ENCODE assay signal across 28 cellular contexts in the genomic region with DNA sequence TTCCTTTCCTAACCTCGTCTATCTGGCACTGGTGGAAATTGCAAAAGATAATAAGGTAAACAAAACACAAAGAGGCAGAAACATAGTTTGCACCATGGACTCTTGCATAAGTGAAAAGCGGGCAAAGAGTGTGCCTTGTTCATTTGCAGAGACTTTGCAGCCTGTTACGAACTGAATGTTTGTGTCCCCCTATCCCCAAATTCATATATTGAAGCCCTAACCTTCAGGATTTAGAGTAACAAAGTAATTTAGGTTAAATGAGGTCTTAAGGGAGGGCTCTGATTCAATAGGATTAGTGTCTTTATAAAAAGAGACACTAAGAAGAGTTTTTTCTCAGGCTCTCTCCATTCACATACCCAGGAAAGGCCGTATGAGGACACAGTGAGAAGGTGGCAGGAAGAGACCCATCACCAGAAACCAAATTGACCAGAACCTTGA.
"Had no signal": no experiment of that assay in that cellular context is flagged by ENCODE, and none has a peak within 500 bp of the region (broad histone marks: within the 10 kb centered on the region; RNA-seq: fewer than 3 reads in every experiment).

No MANE protein-coding gene starts in this region.

- H3K27ac ChIP-seq: ovary, prostate gland, sigmoid colon, spleen, suprapubic skin, thoracic aorta, tibial artery, upper lobe of right lung had no signal

- H3K9me3 ChIP-seq: left lung, ovary, prostate gland, sigmoid colon, suprapubic skin, thoracic aorta, tibial artery, upper lobe of right lung had no signal

- ATAC-seq: left cardiac atrium; left lung; natural killer cell; right cardiac atrium; stimulated activated effector memory CD8-positive, alpha-beta T cell treated with anti-CD3 and anti-CD28 coated beads, Interleukin-12 subunit alpha, Interleukin-12 subunit beta, amount 100 ng/mL, for 72 hours; upper lobe of right lung had no signal

- H3K36me3 Mint-ChIP-seq: mesothelial cell of epicardium; naive B cell; natural killer cell; stimulated activated effector memory CD8-positive, alpha-beta T cell treated with anti-CD3 and anti-CD28 coated beads, Interleukin-12 subunit alpha, Interleukin-12 subunit beta, amount 100 ng/mL, for 72 hours had no signal

- H3K27ac Mint-ChIP-seq: mesothelial cell of epicardium; naive B cell; natural killer cell; nephron progenitor cell; stimulated activated effector memory CD8-positive, alpha-beta T cell treated with anti-CD3 and anti-CD28 coated beads, Interleukin-12 subunit alpha, Interleukin-12 subunit beta, amount 100 ng/mL, for 72 hours; stimulated activated naive CD8-positive, alpha-beta T cell treated with anti-CD3 and anti-CD28 coated beads, Interleukin-15, Interleukin-2, amounts not matched to agents 100 ng/mL and 50 ng/mL, for 24 hours had no signal

- FAIRE-seq: keratinocyte, small intestine, urothelium cell line had no signal

- H3K4me1 ChIP-seq: left lung, prostate gland, sigmoid colon, spleen, suprapubic skin, tibial artery, upper lobe of right lung had no signal

- H3K27me3 ChIP-seq: left lung, ovary, sigmoid colon, suprapubic skin, tibial artery had no signal

- H3K9me3 Mint-ChIP-seq: natural killer cell; stimulated activated effector memory CD8-positive, alpha-beta T cell treated with anti-CD3 and anti-CD28 coated beads, Interleukin-12 subunit alpha, Interleukin-12 subunit beta, amount 100 ng/mL, for 72 hours; stimulated activated naive CD8-positive, alpha-beta T cell treated with anti-CD3 and anti-CD28 coated beads, Interleukin-15, Interleukin-2, amounts not matched to agents 100 ng/mL and 50 ng/mL, for 24 hours had no signal

- DNase-seq: hippocampal formation; kidney glomerular epithelial cell; left cardiac atrium; left lung; mesendoderm; naive B cell; natural killer cell; nephron progenitor cell; ovary; retina; right cardiac atrium; sigmoid colon; small intestine; spleen; stimulated activated CD4-positive, alpha-beta T cell treated with anti-CD3 and anti-CD28 coated beads, Interleukin-4, amount 100 ng/mL, for 24 hours; stimulated activated naive CD4-positive, alpha-beta T cell; tibial artery; trophoblast cell; upper lobe of right lung had no signal

- H3K4me1 Mint-ChIP-seq: mesothelial cell of epicardium; naive B cell; stimulated activated effector memory CD8-positive, alpha-beta T cell treated with anti-CD3 and anti-CD28 coated beads, Interleukin-12 subunit alpha, Interleukin-12 subunit beta, amount 100 ng/mL, for 72 hours had no signal

- H3K36me3 ChIP-seq: left lung, ovary, prostate gland, sigmoid colon, spleen, suprapubic skin, thoracic aorta, tibial artery, upper lobe of right lung had no signal

- H3K4me3 ChIP-seq: left lung, lung, ovary, prostate gland, sigmoid colon, spleen, suprapubic skin, thoracic aorta, tibial artery, upper lobe of right lung had no signal

- H3K4me3 Mint-ChIP-seq: mesothelial cell of epicardium; naive B cell; natural killer cell; nephron progenitor cell; stimulated activated effector memory CD8-positive, alpha-beta T cell treated with anti-CD3 and anti-CD28 coated beads, Interleukin-12 subunit alpha, Interleukin-12 subunit beta, amount 100 ng/mL, for 72 hours; stimulated activated naive CD8-positive, alpha-beta T cell treated with anti-CD3 and anti-CD28 coated beads, Interleukin-15, Interleukin-2, amounts not matched to agents 100 ng/mL and 50 ng/mL, for 24 hours had no signal
